8 cellular contexts compared by ENCODE assay signal in genomic region chr1:179883739-179884138, GRCh38. TPM values are rescaled to one million over a fixed set of nuclear protein-coding genes. Genes with fewer than 3 reads are reported as not detected.
DNase-seq lines count a peak whose midpoint lies in the region; ATAC-seq and TF ChIP-seq lines count a peak whose summit lies in the region.

No MANE protein-coding gene starts in this region.

- H3K27me3 Mint-ChIP-seq in activated T-cell treated with anti-CD3 and anti-CD28 coated beads, Interleukin-2, amount 50 U/mL, for 24 hours: no peaks in the 10 kb centered on the region

- peak overlapping the region; percentile 94 for H3K4me3 Mint-ChIP-seq in activated T-cell treated with anti-CD3 and anti-CD28 coated beads, Interleukin-2, amount 50 U/mL, for 24 hours

- H3K27ac Mint-ChIP-seq in activated T-cell treated with anti-CD3 and anti-CD28 coated beads, Interleukin-2, amount 50 U/mL, for 24 hours: peak overlapping the region; percentile 100

- peaks cover 44 to 71% (median 67%) of the 10 kb centered on the region in 6 donors for H3K4me1 ChIP-seq in spleen

- H3K36me3 ChIP-seq in spleen: peaks cover 0 to 39% (median 13%) of the 10 kb centered on the region in 6 donors

- H3K9me3 Mint-ChIP-seq in activated T-cell treated with anti-CD3 and anti-CD28 coated beads, Interleukin-2, amount 50 U/mL, for 24 hours: no peaks in the 10 kb centered on the region

- peaks cover 66% of the 10 kb centered on the region for H3K36me3 Mint-ChIP-seq in activated T-cell treated with anti-CD3 and anti-CD28 coated beads, Interleukin-2, amount 50 U/mL, for 24 hours (ENCODE audit: low read depth)

- 13 to 19% (median 15%) methylated on average over 4 of the region's 4 CpGs for WGBS in spleen, 5 donors

- intact Hi-C loops in spleen (cut with DNase I; ENCODE audit: low total_unique reads): no loop called here

- TF ChIP-seq POLR2A in spleen (IDR thresholded peaks at IDR 0.05): no peak

- DNase-seq in NCI-H2171 treated with DMSO at 0.1 percent for 48 hours (lab: John Stamatoyannopoulos, UW): peak; percentile 7
- no peak for DNase-seq in NCI-H2171 (lab: John Stamatoyannopoulos, UW)
- no peak for DNase-seq in LNCaP clone FGC (ENCODE audit: low read depth)
- peak; percentile 41 for DNase-seq in activated T-cell treated with anti-CD3 and anti-CD28 coated beads, Interleukin-2, amount 50 U/mL, for 24 hours
- peak; percentile 46 for DNase-seq in glomerular visceral epithelial cell (ENCODE audit: extremely low spot score)
- DNase-seq in spleen: no peak
- DNase-seq in ecto neural progenitor cell (ENCODE audit: low spot score): no peak

- no peak for ATAC-seq in HG02852 (IDR thresholded peaks at IDR 0.05; ENCODE audit: unreplicated experiment)

- H3K4me3 ChIP-seq in LNCaP clone FGC (ENCODE audit: low read depth, low read length) (peak overlapping the region; percentile 85), spleen (peak overlapping the region; percentile 64 to 95 (median 74))

- H3K27ac ChIP-seq in spleen: peak overlapping the region; percentile 99 to 100 (median 100)

- TF ChIP-seq CTCF in LNCaP clone FGC (IDR thresholded peaks at IDR 0.05; ENCODE audit: control insufficient read depth, extremely low read depth, insufficient read depth) (no peak), spleen (IDR thresholded peaks at IDR 0.05 in 8 of 11, conservative IDR thresholded peaks at IDR 0.05 in 3 of 11) (no peak)

- no peaks in the 10 kb centered on the region for H3K9me3 ChIP-seq in spleen

- peaks cover 63% of the 10 kb centered on the region for H3K4me1 Mint-ChIP-seq in activated T-cell treated with anti-CD3 and anti-CD28 coated beads, Interleukin-2, amount 50 U/mL, for 24 hours (ENCODE audit: low read depth)

- H3K27me3 ChIP-seq in spleen (replicated peaks in 1 of 7): no peaks in the 10 kb centered on the region

RNA-seq across cellular contexts. Expression of gene TOR1AIP1, which starts 1.7 kb away (rescaled TPM):
- total RNA-seq in spleen: 10 to 100 TPM; 52.6 to 71.3 (median 59.6) TPM
- polyA plus RNA-seq in spleen: 10 to 100 TPM; 16.2 to 17.9 (median 17.7) TPM

RNA-seq across cellular contexts. Expression of gene TOR1AIP2, which starts 6.1 kb away (rescaled TPM):
- 10 to 100 TPM; 49.4 to 77.4 (median 67.8) TPM for total RNA-seq in spleen
- 1 to 10 TPM; 4.6 to 9.1 (median 5.1) TPM for polyA plus RNA-seq in spleen

Comparison
In these comparisons a context has a peak if more than half of its experiments do, and no peak if none do; other contexts are left out.
1. DNase-seq: peak in NCI-H2171 treated with DMSO at 0.1 percent for 48 hours (single experiment), activated T-cell treated with anti-CD3 and anti-CD28 coated beads, Interleukin-2, amount 50 U/mL, for 24 hours (single experiment) and glomerular visceral epithelial cell (single experiment); none in NCI-H2171 (single experiment), LNCaP clone FGC (single experiment), spleen (single experiment) and ecto neural progenitor cell (single experiment).